30 cellular contexts compared by ENCODE assay signal in the genomic region with DNA sequence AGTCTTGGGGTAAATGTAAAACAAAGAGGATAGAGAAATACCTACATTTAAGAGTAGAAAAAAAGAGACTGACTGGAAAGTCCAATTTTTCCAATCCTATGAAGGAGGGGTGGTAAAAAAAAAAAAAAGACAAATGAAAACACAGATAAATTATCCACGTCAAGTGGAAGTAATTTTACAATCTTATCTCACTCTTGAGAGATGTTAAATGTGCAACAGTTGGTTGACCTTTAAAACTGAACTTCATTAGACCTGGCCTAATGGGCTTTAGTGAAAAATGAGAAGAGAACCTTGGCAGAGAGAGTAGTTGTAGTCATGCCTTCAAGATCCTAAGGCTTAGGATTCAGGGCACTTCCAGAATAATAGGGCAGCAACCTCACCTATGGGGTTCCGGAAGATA.
"Had no signal": no experiment of that assay in that cellular context is flagged by ENCODE, and none has a peak within 500 bp of the region (broad histone marks: within the 10 kb centered on the region; RNA-seq: fewer than 3 reads in every experiment).

No MANE protein-coding gene starts in this region.

- H3K27ac Mint-ChIP-seq: activated CD8-positive, alpha-beta T cell treated with anti-CD3 and anti-CD28 coated beads for 36 hours; activated naive CD4-positive, alpha-beta T cell treated with anti-CD3 and anti-CD28 coated beads for 36 hours; activated naive CD4-positive, alpha-beta T cell treated with anti-CD3 and anti-CD28 coated beads, Interleukin-2, amount 50 U/mL, for 24 hours; activated naive CD8-positive, alpha-beta T cell treated with anti-CD3 and anti-CD28 coated beads for 36 hours; activated naive CD8-positive, alpha-beta T cell treated with anti-CD3 and anti-CD28 coated beads, Interleukin-2, amount 50 U/mL, for 24 hours; activated T-helper 17 cell treated with anti-CD3 and anti-CD28 coated beads, Interleukin-2, amount 50 U/mL, for 72 hours; T-helper 17 cell; T-helper 2 cell treated with Interferon-gamma antibody and Interleukin-4, amounts not matched to agents 5 μg/mL and 100 μg/mL, for 36 hours had no signal

- H3K4me3 Mint-ChIP-seq: activated CD8-positive, alpha-beta T cell treated with anti-CD3 and anti-CD28 coated beads for 36 hours; activated naive CD4-positive, alpha-beta T cell treated with anti-CD3 and anti-CD28 coated beads for 36 hours; activated naive CD4-positive, alpha-beta T cell treated with anti-CD3 and anti-CD28 coated beads, Interleukin-2, amount 50 U/mL, for 24 hours; activated naive CD8-positive, alpha-beta T cell treated with anti-CD3 and anti-CD28 coated beads for 36 hours; activated naive CD8-positive, alpha-beta T cell treated with anti-CD3 and anti-CD28 coated beads, Interleukin-2, amount 50 U/mL, for 24 hours; activated T-cell treated with anti-CD3 and anti-CD28 coated beads, Interleukin-2, amount 50 U/mL, for 4 hours; activated T-helper 17 cell treated with anti-CD3 and anti-CD28 coated beads, Interleukin-2, amount 50 U/mL, for 72 hours; effector memory CD8-positive, alpha-beta T cell; T-helper 17 cell; T-helper 2 cell treated with Interferon-gamma antibody and Interleukin-4, amounts not matched to agents 5 μg/mL and 100 μg/mL, for 36 hours had no signal

- ATAC-seq: activated CD4-positive, CD25-positive, alpha-beta regulatory T cell treated with anti-CD3 and anti-CD28 coated beads, Interleukin-2, amount 50 U/mL, for 24 hours; activated CD8-positive, alpha-beta T cell treated with anti-CD3 and anti-CD28 coated beads for 36 hours; activated naive CD8-positive, alpha-beta T cell treated with anti-CD3 and anti-CD28 coated beads, Interleukin-2, amount 50 U/mL, for 24 hours; activated T-cell treated with anti-CD3 and anti-CD28 coated beads, Interleukin-2, amount 50 U/mL, for 4 hours; activated T-helper 17 cell treated with anti-CD3 and anti-CD28 coated beads, Interleukin-2, amount 50 U/mL, for 72 hours; body of pancreas; effector memory CD8-positive, alpha-beta T cell; foreskin keratinocyte; gastrocnemius medialis; T-helper 17 cell had no signal

- H3K4me1 Mint-ChIP-seq: activated naive CD8-positive, alpha-beta T cell treated with anti-CD3 and anti-CD28 coated beads for 36 hours had no signal

- H3K9me3 Mint-ChIP-seq: activated CD8-positive, alpha-beta T cell treated with anti-CD3 and anti-CD28 coated beads for 36 hours; activated naive CD4-positive, alpha-beta T cell treated with anti-CD3 and anti-CD28 coated beads for 36 hours; activated naive CD4-positive, alpha-beta T cell treated with anti-CD3 and anti-CD28 coated beads, Interleukin-2, amount 50 U/mL, for 24 hours; activated naive CD8-positive, alpha-beta T cell treated with anti-CD3 and anti-CD28 coated beads for 36 hours; activated T-cell treated with anti-CD3 and anti-CD28 coated beads, Interleukin-2, amount 50 U/mL, for 4 hours; activated T-helper 17 cell treated with anti-CD3 and anti-CD28 coated beads, Interleukin-2, amount 50 U/mL, for 72 hours; effector memory CD8-positive, alpha-beta T cell; T-helper 2 cell treated with Interferon-gamma antibody and Interleukin-4, amounts not matched to agents 5 μg/mL and 100 μg/mL, for 36 hours had no signal

- DNase-seq: activated CD4-positive, alpha-beta T cell treated with anti-CD3 and anti-CD28 coated beads for 48 hours; activated CD4-positive, alpha-beta T cell treated with anti-CD3 and anti-CD28 coated beads, Interleukin-2, amount 50 U/mL, for 1 hour; activated CD4-positive, alpha-beta T cell treated with anti-CD3 and anti-CD28 coated beads, Interleukin-2, amount 50 U/mL, for 48 hours; activated CD8-positive, alpha-beta memory T cell treated with anti-CD3 and anti-CD28 coated beads for 24 hours; activated effector memory CD4-positive, alpha-beta T cell treated with Interleukin-2 at 50 U/mL for 16 hours; activated naive CD4-positive, alpha-beta T cell treated with anti-CD3 and anti-CD28 coated beads for 36 hours; activated naive CD8-positive, alpha-beta T cell treated with anti-CD3 and anti-CD28 coated beads for 36 hours; activated naive CD8-positive, alpha-beta T cell treated with anti-CD3 and anti-CD28 coated beads, Interleukin-2, amount 50 U/mL, for 24 hours; activated T-cell treated with anti-CD3 and anti-CD28 coated beads, Interleukin-2, amount 50 U/mL, for 4 hours; adrenal gland; amygdala; aorta; body of pancreas; caudate nucleus; cortex of kidney; dermis blood vessel endothelial cell; effector CD4-positive, alpha-beta T cell; effector memory CD8-positive, alpha-beta T cell; erythroblast; foreskin keratinocyte; gastrocnemius medialis; glutamatergic neuron; T-helper 1 cell; T-helper 17 cell; T1000 had no signal

- H3K27me3 Mint-ChIP-seq: activated CD8-positive, alpha-beta T cell treated with anti-CD3 and anti-CD28 coated beads for 36 hours; activated naive CD8-positive, alpha-beta T cell treated with anti-CD3 and anti-CD28 coated beads for 36 hours; activated naive CD8-positive, alpha-beta T cell treated with anti-CD3 and anti-CD28 coated beads, Interleukin-2, amount 50 U/mL, for 24 hours; activated T-helper 17 cell treated with anti-CD3 and anti-CD28 coated beads, Interleukin-2, amount 50 U/mL, for 72 hours; effector memory CD8-positive, alpha-beta T cell; T-helper 17 cell had no signal
